ENCODE assay signal across 2 cellular contexts in the genomic region with DNA sequence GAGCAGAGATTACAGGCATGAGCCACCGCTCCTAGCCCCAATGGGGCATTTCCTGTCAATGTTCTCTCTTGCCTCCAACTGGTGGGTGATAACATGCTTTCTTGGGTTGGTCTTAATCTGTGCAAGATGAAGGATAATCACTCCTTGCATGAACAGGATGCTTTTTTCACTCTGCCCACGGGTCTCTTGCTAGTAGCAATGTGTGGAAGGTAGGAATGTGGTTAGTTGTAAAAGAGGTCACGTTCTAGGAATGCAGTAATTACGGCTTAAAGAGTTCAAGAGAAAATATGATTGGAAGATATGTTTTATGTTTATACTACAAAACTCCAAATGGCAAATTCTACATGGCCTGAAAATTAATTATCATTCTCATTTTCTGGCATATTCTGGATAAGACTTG.
TF ChIP-seq lines count a peak whose summit lies in the region.

No MANE protein-coding gene starts in this region.

TF ChIP-seq in SK-N-SH, 30 proteins besides CTCF, POLR2A, EP300 and RAD21 (continued from another document):
- TF ChIP-seq POLR2AphosphoS5 (IDR thresholded peaks at IDR 0.05; ENCODE audit: low read depth, low read length) (no peak), MEF2A (IDR thresholded peaks at IDR 0.05; ENCODE audit: borderline replicate concordance, low read depth) (no peak), RXRA (IDR thresholded peaks at IDR 0.05; ENCODE audit: borderline replicate concordance, low read depth) (no peak)
- TF ChIP-seq, protein P1, sequence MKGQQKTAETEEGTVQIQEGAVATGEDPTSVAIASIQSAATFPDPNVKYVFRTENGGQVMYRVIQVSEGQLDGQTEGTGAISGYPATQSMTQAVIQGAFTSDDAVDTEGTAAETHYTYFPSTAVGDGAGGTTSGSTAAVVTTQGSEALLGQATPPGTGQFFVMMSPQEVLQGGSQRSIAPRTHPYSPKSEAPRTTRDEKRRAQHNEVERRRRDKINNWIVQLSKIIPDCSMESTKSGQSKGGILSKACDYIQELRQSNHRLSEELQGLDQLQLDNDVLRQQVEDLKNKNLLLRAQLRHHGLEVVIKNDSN (IDR thresholded peaks at IDR 0.05; ENCODE audit: borderline replicate concordance, low read depth) = no peak

TF ChIP-seq in SK-N-SH treated with all-trans-retinoic acid at 6 μM for 48 hours, 23 proteins besides CTCF, POLR2A, EP300 and RAD21 (continued from another document):
- TF ChIP-seq, protein P2, sequence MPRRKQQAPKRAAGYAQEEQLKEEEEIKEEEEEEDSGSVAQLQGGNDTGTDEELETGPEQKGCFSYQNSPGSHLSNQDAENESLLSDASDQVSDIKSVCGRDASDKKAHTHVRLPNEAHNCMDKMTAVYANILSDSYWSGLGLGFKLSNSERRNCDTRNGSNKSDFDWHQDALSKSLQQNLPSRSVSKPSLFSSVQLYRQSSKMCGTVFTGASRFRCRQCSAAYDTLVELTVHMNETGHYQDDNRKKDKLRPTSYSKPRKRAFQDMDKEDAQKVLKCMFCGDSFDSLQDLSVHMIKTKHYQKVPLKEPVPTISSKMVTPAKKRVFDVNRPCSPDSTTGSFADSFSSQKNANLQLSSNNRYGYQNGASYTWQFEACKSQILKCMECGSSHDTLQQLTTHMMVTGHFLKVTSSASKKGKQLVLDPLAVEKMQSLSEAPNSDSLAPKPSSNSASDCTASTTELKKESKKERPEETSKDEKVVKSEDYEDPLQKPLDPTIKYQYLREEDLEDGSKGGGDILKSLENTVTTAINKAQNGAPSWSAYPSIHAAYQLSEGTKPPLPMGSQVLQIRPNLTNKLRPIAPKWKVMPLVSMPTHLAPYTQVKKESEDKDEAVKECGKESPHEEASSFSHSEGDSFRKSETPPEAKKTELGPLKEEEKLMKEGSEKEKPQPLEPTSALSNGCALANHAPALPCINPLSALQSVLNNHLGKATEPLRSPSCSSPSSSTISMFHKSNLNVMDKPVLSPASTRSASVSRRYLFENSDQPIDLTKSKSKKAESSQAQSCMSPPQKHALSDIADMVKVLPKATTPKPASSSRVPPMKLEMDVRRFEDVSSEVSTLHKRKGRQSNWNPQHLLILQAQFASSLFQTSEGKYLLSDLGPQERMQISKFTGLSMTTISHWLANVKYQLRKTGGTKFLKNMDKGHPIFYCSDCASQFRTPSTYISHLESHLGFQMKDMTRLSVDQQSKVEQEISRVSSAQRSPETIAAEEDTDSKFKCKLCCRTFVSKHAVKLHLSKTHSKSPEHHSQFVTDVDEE (CRISPR knock-in tag; IDR thresholded peaks at IDR 0.05) = no peak
- TF ChIP-seq, protein P3, sequence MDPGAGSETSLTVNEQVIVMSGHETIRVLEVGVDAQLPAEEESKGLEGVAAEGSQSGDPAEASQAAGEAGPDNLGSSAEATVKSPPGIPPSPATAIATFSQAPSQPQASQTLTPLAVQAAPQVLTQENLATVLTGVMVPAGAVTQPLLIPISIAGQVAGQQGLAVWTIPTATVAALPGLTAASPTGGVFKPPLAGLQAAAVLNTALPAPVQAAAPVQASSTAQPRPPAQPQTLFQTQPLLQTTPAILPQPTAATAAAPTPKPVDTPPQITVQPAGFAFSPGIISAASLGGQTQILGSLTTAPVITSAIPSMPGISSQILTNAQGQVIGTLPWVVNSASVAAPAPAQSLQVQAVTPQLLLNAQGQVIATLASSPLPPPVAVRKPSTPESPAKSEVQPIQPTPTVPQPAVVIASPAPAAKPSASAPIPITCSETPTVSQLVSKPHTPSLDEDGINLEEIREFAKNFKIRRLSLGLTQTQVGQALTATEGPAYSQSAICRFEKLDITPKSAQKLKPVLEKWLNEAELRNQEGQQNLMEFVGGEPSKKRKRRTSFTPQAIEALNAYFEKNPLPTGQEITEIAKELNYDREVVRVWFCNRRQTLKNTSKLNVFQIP (CRISPR knock-in tag; IDR thresholded peaks at IDR 0.05; ENCODE audit: borderline replicate concordance, low read depth) = no peak
- TF ChIP-seq ZNF565 (CRISPR knock-in tag; conservative IDR thresholded peaks at IDR 0.05; ENCODE audit: low read depth) = no peak
- TF ChIP-seq, protein P4, sequence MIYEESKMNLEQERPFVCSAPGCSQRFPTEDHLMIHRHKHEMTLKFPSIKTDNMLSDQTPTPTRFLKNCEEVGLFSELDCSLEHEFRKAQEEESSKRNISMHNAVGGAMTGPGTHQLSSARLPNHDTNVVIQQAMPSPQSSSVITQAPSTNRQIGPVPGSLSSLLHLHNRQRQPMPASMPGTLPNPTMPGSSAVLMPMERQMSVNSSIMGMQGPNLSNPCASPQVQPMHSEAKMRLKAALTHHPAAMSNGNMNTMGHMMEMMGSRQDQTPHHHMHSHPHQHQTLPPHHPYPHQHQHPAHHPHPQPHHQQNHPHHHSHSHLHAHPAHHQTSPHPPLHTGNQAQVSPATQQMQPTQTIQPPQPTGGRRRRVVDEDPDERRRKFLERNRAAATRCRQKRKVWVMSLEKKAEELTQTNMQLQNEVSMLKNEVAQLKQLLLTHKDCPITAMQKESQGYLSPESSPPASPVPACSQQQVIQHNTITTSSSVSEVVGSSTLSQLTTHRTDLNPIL (CRISPR knock-in tag; IDR thresholded peaks at IDR 0.05; ENCODE audit: low read depth) = no peak
- no peak for TF ChIP-seq SNAI2 (CRISPR knock-in tag; IDR thresholded peaks at IDR 0.05)
- no peak for TF ChIP-seq BACH2 (CRISPR knock-in tag; IDR thresholded peaks at IDR 0.05; ENCODE audit: borderline replicate concordance)
